In the genomic region with DNA sequence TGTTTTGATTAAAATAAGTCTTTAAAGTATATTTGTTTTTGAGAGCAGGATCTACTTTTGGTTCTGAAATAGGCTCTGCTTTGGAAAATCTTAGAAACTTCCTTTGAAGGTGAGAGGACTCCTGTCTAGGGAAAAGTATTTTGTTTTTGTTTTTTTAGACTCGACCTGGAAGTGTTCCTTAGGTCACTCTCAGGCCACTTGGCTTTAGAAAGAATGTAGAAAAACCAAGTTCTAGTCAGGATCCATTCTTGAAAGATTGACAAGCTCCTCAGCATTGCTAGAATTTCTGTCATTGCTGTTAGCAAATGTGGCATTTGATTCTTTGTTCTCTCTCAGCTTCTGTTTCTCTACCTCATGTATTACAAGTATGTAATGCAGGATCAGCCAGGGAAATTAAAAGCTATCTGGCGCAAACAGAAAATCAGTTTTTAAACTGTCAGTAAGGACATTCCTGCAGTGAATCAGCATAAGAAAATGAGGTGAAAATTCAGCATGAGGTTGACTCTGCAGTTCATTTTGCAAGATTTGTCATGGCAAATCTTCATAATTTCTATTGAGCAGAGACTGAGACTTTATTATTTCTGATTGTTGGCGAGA, we compare ENCODE assay signal across 17 cellular contexts. TPM values are rescaled to one million over a fixed set of nuclear protein-coding genes. Genes with fewer than 3 reads are reported as not detected.
DNase-seq lines count a peak whose midpoint lies in the region; ATAC-seq and TF ChIP-seq lines count a peak whose summit lies in the region.
"Had no signal": no experiment of that assay in that cellular context is flagged by ENCODE, and none has a peak within 500 bp of the region (broad histone marks: within the 10 kb centered on the region; RNA-seq: fewer than 3 reads in every experiment).

No MANE protein-coding gene starts in this region.

- TF ChIP-seq CTCF in WI38 (IDR thresholded peaks at IDR 0.05; ENCODE audit: low read depth, low read length) = no peak
- TF ChIP-seq CTCF in fibroblast of mammary gland (conservative IDR thresholded peaks at IDR 0.05; ENCODE audit: control insufficient read depth, insufficient read depth, low read depth, low read length) = no peak
- TF ChIP-seq CTCF in progenitor cell of endocrine pancreas (IDR thresholded peaks at IDR 0.05; ENCODE audit: unreplicated experiment) = no peak

- peak overlapping the region; percentile 57 for H3K27ac Mint-ChIP-seq in progenitor cell of endocrine pancreas
- H3K27ac Mint-ChIP-seq: activated T-cell treated with anti-CD3 and anti-CD28 coated beads, Interleukin-2, amount 50 U/mL, for 72 hours had no signal

- H3K4me1 ChIP-seq in BLaER1 = peaks cover 43% of the 10 kb centered on the region

- no peaks in the 10 kb centered on the region for H3K27me3 Mint-ChIP-seq in progenitor cell of endocrine pancreas
- H3K27me3 Mint-ChIP-seq: central memory CD8-positive, alpha-beta T cell; naive B cell had no signal

- no peak overlapping the region for H3K4me3 Mint-ChIP-seq in progenitor cell of endocrine pancreas (ENCODE audit: low read depth)
- H3K4me3 Mint-ChIP-seq: activated T-cell treated with anti-CD3 and anti-CD28 coated beads, Interleukin-2, amount 50 U/mL, for 72 hours; central memory CD8-positive, alpha-beta T cell had no signal

- H3K4me1 Mint-ChIP-seq in progenitor cell of endocrine pancreas (ENCODE audit: low read depth) = peaks cover 16% of the 10 kb centered on the region

- H3K9me3 Mint-ChIP-seq in progenitor cell of endocrine pancreas (ENCODE audit: low read depth) = peaks cover 6% of the 10 kb centered on the region

- peaks cover 54% of the 10 kb centered on the region for H3K36me3 ChIP-seq in BLaER1
- peaks cover 7% of the 10 kb centered on the region for H3K36me3 ChIP-seq in H7 (replicated peaks; ENCODE audit: control insufficient read depth, insufficient read depth, low read length)

- H4K20me1 ChIP-seq in BLaER1 = no peaks in the 10 kb centered on the region

- H3K9ac ChIP-seq in BLaER1 = peak overlapping the region; percentile 57

- no peaks in the 10 kb centered on the region for H3K27me3 ChIP-seq in BLaER1
- H3K27me3 ChIP-seq in H7 (ENCODE audit: control insufficient read depth, insufficient read depth, low read length) = no peaks in the 10 kb centered on the region

- ATAC-seq in GM18867 (IDR thresholded peaks at IDR 0.05; ENCODE audit: unreplicated experiment) (no peak), GM21529 (IDR thresholded peaks at IDR 0.05; ENCODE audit: unreplicated experiment) (no peak)
- ATAC-seq: activated T-cell treated with anti-CD3 and anti-CD28 coated beads, Interleukin-2, amount 50 U/mL, for 72 hours had no signal

- peak overlapping the region; percentile 60 for H3K27ac ChIP-seq in BLaER1
- H3K27ac ChIP-seq: PC-9 had no signal

- H3K9me3 ChIP-seq in BLaER1 = peaks cover 16% of the 10 kb centered on the region

- DNase-seq in fibroblast of mammary gland (ENCODE audit: low read depth) (peak; percentile 56), progenitor cell of endocrine pancreas (ENCODE audit: low spot score, unreplicated experiment) (no peak), NAMALWA (ENCODE audit: low spot score) (no peak), H7 (no peak)
- DNase-seq: activated CD4-positive, alpha-beta T cell treated with anti-CD3 and anti-CD28 coated beads for 48 hours; activated T-cell treated with anti-CD3 and anti-CD28 coated beads, Interleukin-2, amount 50 U/mL, for 72 hours; DMS53; naive B cell; NCI-H1048; NCI-H345; PC-9; stimulated activated CD4-positive, alpha-beta T cell treated with anti-CD3 and anti-CD28 coated beads, Interleukin-12 subunit alpha, Interleukin-12 subunit beta, amount 100 ng/mL, for 4 hours had no signal

- peaks cover 25% of the 10 kb centered on the region for H3K36me3 Mint-ChIP-seq in progenitor cell of endocrine pancreas (ENCODE audit: insufficient read depth)

- H3K4me2 ChIP-seq in BLaER1 = peak overlapping the region; percentile 76
- H3K4me2 ChIP-seq: PC-9 had no signal

- 0 out of 2 replicates have a peak overlapping the region, but pooled peaks have one; percentile 30 for H3K4me3 ChIP-seq in BLaER1
- peak overlapping the region; percentile 26; the same call in 1 of the 2 replicates for H3K4me3 ChIP-seq in WI38 (ENCODE audit: low read depth, low read length)
- peak overlapping the region; percentile 18 for H3K4me3 ChIP-seq in fibroblast of mammary gland (ENCODE audit: control insufficient read depth, low read depth, low read length)
- H3K4me3 ChIP-seq in H7 (ENCODE audit: insufficient read depth, low read depth, low read length) = no peak overlapping the region
- H3K4me3 ChIP-seq: PC-9 had no signal

RNA-seq across cellular contexts. Expression of gene NTPCR, which starts 12.4 kb away (rescaled TPM):
- 59.0 and 60.1 TPM in 2 replicates for total RNA-seq in progenitor cell of endocrine pancreas
- 61.5 and 82.5 TPM in 2 replicates for total RNA-seq in H7 (2014; rRNA removed; shearing (Covaris generic))
